28 cellular contexts compared by ENCODE assay signal in genomic region chr2:63776382-63776781, GRCh38.
"Had no signal": no experiment of that assay in that cellular context is flagged by ENCODE, and none has a peak within 500 bp of the region (broad histone marks: within the 10 kb centered on the region; RNA-seq: fewer than 3 reads in every experiment).

No MANE protein-coding gene starts in this region.

- H3K27ac ChIP-seq: neural progenitor cell, ovary, parathyroid adenoma, psoas muscle, skin epidermis, spleen, suprapubic skin, testis, tibial artery, upper lobe of left lung, vagina had no signal

- H3K4me1 ChIP-seq: parathyroid adenoma, spleen, suprapubic skin, testis, upper lobe of left lung, vagina had no signal

- H3K79me2 ChIP-seq: parathyroid adenoma had no signal

- H3K4me3 ChIP-seq: neural progenitor cell, ovary, psoas muscle, skin epidermis, smooth muscle cell, spleen, suprapubic skin, testis, tibial artery, upper lobe of left lung, vagina had no signal

- DNase-seq: natural killer cell; occipital lobe; ovary; posterior cingulate gyrus; psoas muscle; right cardiac atrium; spleen; stimulated activated CD4-positive, alpha-beta T cell treated with anti-CD3 and anti-CD28 coated beads, Interleukin-12 subunit alpha, Interleukin-12 subunit beta, amount 100 ng/mL, for 4 hours; stimulated activated CD4-positive, alpha-beta T cell treated with anti-CD3 and anti-CD28 coated beads, Interleukin-1b, Interleukin-23, amount 100 ng/mL, for 48 hours; stimulated activated CD4-positive, alpha-beta T cell treated with anti-CD3 and anti-CD28 coated beads, Interleukin-4, amount 100 ng/mL, for 1 hour; stimulated activated CD4-positive, alpha-beta T cell treated with anti-CD3 and anti-CD28 coated beads, Interleukin-4, amount 100 ng/mL, for 4 hours; stimulated activated CD8-positive, alpha-beta memory T cell treated with anti-CD3 and anti-CD28 coated beads, Interleukin-4, amount 100 ng/mL, for 48 hours; stimulated activated naive CD4-positive, alpha-beta T cell; stimulated activated naive CD8-positive, alpha-beta T cell treated with anti-CD3 and anti-CD28 coated beads, Interleukin-15, amount 100 ng/mL, for 72 hours; stimulated activated naive CD8-positive, alpha-beta T cell treated with anti-CD3 and anti-CD28 coated beads, Interleukin-15, Interleukin-2, amounts not matched to agents 100 U/mL and 50 U/mL, for 24 hours; substantia nigra; testis; tibial artery; upper lobe of left lung had no signal

- H3K36me3 ChIP-seq: neural progenitor cell, ovary, spleen, suprapubic skin, tibial artery, upper lobe of left lung, vagina had no signal

- H3K4me2 ChIP-seq: neural progenitor cell, smooth muscle cell had no signal

- H2AFZ ChIP-seq: neural progenitor cell, parathyroid adenoma had no signal

- H3K27me3 ChIP-seq: neural progenitor cell, ovary, spleen, suprapubic skin, testis, tibial artery, upper lobe of left lung, vagina had no signal

- ATAC-seq: natural killer cell; psoas muscle; right cardiac atrium; sciatic nerve; stimulated activated memory B cell treated with anti-CD40 and anti-IgM and Interleukin-4, amounts not matched to agents 10 μg/mL and 1 μg/mL and 100 μg/mL, for 72 hours; stimulated activated naive CD8-positive, alpha-beta T cell treated with anti-CD3 and anti-CD28 coated beads, Interleukin-15, amount 100 ng/mL, for 72 hours; stimulated activated naive CD8-positive, alpha-beta T cell treated with anti-CD3 and anti-CD28 coated beads, Interleukin-15, Interleukin-2, amounts not matched to agents 100 U/mL and 50 U/mL, for 24 hours had no signal

- H3K9ac ChIP-seq: neural progenitor cell, parathyroid adenoma had no signal

- H3K9me3 ChIP-seq: ovary, psoas muscle, spleen, suprapubic skin, testis, tibial artery, upper lobe of left lung, vagina had no signal

- FAIRE-seq: urothelium cell line had no signal
